Comparison of ENCODE assay signal across 8 cellular contexts in the genomic region with DNA sequence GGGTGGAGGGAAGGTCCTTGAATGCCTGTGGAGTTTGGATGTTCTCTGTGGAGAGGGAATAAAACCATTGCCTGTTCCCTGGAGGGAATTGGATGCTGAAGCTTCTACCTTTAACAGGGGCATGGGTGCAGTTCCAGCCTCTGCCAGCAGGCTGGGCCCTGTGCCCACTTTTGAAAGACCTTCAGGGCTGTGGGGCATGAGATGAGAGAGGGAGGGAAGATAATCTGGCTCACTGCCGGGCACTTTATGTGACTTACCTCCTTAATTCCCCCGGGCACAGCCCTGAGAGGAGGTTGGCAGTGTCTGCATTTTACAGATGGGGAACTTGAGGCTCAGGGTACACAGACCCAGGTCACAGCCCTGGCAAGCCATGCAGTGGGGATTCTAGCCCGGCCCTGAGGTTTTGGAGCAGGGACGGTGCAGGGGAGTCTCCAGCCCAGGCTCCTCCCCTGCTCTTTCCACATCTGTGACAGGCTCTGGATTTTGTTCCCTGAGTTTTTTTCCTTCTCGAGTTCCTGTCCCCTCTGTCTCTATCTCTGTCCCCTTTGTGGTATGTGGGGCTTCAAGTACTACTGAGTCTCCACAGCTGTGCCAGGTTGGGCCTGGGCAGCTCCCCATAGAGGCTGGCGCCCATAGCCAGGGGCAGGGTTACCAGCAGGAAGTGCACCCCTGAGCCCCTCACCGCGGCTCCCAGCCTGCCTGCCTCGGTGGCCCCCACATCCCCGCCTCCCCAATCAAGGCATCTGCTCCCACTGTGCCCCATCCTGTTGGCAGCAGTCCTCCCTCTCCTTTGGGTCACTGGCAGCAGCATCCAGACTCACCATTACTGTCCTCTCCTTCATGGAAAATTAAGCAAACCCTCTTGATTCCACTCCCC. TPM values are rescaled to one million over a fixed set of nuclear protein-coding genes. Genes with fewer than 3 reads are reported as not detected.
DNase-seq lines count a peak whose midpoint lies in the region; ATAC-seq and FAIRE-seq lines count a peak whose summit lies in the region.

No MANE protein-coding gene starts in this region.

- peak; percentile 47 for FAIRE-seq in G401.6 (lab: Jason Lieb, UNC)

- peak; percentile 60 for DNase-seq in NCI-H460 (ENCODE audit: extremely low read depth, low read depth)
- peak; percentile 77 to 81 for DNase-seq in activated CD4-positive, alpha-beta T cell treated with anti-CD3 and anti-CD28 coated beads for 24 hours (ENCODE audit: low read depth in 2 of 2)
- peak; percentile 47 for DNase-seq in cerebellum (ENCODE audit: low spot score)
- peak; percentile 87 for DNase-seq in left kidney (ENCODE audit: low read depth, low spot score)
- DNase-seq in stimulated activated CD4-positive, alpha-beta T cell treated with anti-CD3 and anti-CD28 coated beads, Interleukin-4, amount 100 ng/mL, for 1 hour, result peak; percentile 87

- ATAC-seq in HG03139 (IDR thresholded peaks at IDR 0.05; ENCODE audit: unreplicated experiment), result peak; percentile 70
- ATAC-seq in GM18868 (IDR thresholded peaks at IDR 0.05; ENCODE audit: unreplicated experiment), result no peak

RNA-seq across cellular contexts. Expression of gene THEMIS2, which starts 14.0 kb away (rescaled TPM):
- 0.50 and 1.1 TPM in 2 replicates for total RNA-seq in NCI-H460 (2014; rRNA removed; shearing (Covaris generic))
- polyA plus RNA-seq in NCI-H460 (2014; cell fraction: nucleus; rRNA removed), result 0.40 and 0.82 TPM in 2 replicates
- total RNA-seq in cerebellum, result 2.1 TPM

RNA-seq across cellular contexts. Expression of gene PPP1R8, which starts 27.7 kb away (rescaled TPM):
- 52.3 and 57.2 TPM in 2 replicates for total RNA-seq in NCI-H460 (2014; rRNA removed; shearing (Covaris generic))
- polyA plus RNA-seq in NCI-H460 (2014; cell fraction: nucleus; rRNA removed), result 28.5 and 39.2 TPM in 2 replicates
- total RNA-seq in cerebellum, result 40.5 TPM

RNA-seq across cellular contexts. Expression of gene RPA2, which starts 56.1 kb away (rescaled TPM):
- total RNA-seq in NCI-H460 (2014; rRNA removed; shearing (Covaris generic)), result 39.7 and 47.1 TPM in 2 replicates
- 69.6 and 86.4 TPM in 2 replicates for polyA plus RNA-seq in NCI-H460 (2014; cell fraction: nucleus; rRNA removed)
- 43.6 TPM for total RNA-seq in cerebellum
